ENCODE assay signal across 1 cellular context in genomic region chr1:116617808-116618207, GRCh38. TPM values are rescaled to one million over a fixed set of nuclear protein-coding genes. Genes with fewer than 3 reads are reported as not detected.
"Had no signal": no experiment of that assay in that cellular context is flagged by ENCODE, and none has a peak within 500 bp of the region (broad histone marks: within the 10 kb centered on the region; RNA-seq: fewer than 3 reads in every experiment).

No MANE protein-coding gene starts in this region.

RNA-seq across cellular contexts. Expression of gene IGSF3, which starts 49.7 kb away (rescaled TPM):
- total RNA-seq: OCI-LY7 had no signal
